ENCODE assay signal across 9 cellular contexts in the genomic region with DNA sequence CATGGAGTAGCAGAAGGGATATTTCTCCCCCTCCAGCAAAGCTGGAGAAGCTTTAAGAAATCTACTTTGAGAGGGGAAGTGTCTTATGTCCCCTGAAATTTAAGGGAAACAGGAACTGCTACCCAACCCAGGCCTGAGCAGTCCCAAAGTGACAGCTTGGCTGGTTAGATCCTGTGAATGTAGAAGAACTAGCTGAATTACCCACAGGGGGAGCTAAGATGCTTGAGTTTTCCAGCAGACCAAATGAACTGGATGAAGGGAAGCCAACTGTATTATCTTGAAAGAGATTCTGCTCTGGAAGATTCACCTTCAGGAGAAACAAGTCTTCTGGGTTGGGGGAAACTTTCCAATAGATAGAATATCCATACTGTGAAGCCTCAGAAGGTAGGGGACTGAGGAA.
DNase-seq lines count a peak whose midpoint lies in the region; ATAC-seq and TF ChIP-seq lines count a peak whose summit lies in the region.
"Had no signal": no experiment of that assay in that cellular context is flagged by ENCODE, and none has a peak within 500 bp of the region (broad histone marks: within the 10 kb centered on the region; RNA-seq: fewer than 3 reads in every experiment).

No MANE protein-coding gene starts in this region.

- CTCF ChIA-PET in HEK293T (lab: Yijun Ruan, JAX) (interaction anchor here (0.6 kb wide), 1 partner anchor 59 kb away, joined by 3 read pairs; no protein-coding TSS in a partner anchor), T-cell (lab: Charles Lee) (no interaction called here)
- CTCF ChIA-PET in activated CD4-positive, alpha-beta T cell treated with anti-CD3 and anti-CD28 coated beads, Interleukin-2, amount 10 ng/mL, durations not matched to agents 7 days and 5 days (lab: Charles Lee), result no interaction called here

- POLR2A ChIA-PET in HEK293T (lab: Yijun Ruan, JAX) (no interaction called here), T-cell (lab: Charles Lee) (no interaction called here)
- POLR2A ChIA-PET in activated CD4-positive, alpha-beta T cell treated with anti-CD3 and anti-CD28 coated beads, Interleukin-2, amount 10 ng/mL, durations not matched to agents 7 days and 5 days (lab: Charles Lee), result no interaction called here

- no peaks in the 10 kb centered on the region for H3K9me3 Mint-ChIP-seq in activated CD4-positive, alpha-beta T cell treated with anti-CD3 and anti-CD28 coated beads, Interleukin-2, amount 10 ng/mL, durations not matched to agents 7 days and 5 days
- H3K9me3 Mint-ChIP-seq in T-cell, result peaks cover 0 to 8% (median 3%) of the 10 kb centered on the region in 3 donors

- intact Hi-C loops in left lung (cut with DNase I), result no loop called here

- no peaks in the 10 kb centered on the region for H3K36me3 Mint-ChIP-seq in activated CD4-positive, alpha-beta T cell treated with anti-CD3 and anti-CD28 coated beads, Interleukin-2, amount 10 ng/mL, durations not matched to agents 7 days and 5 days (ENCODE audit: low read depth)
- H3K36me3 Mint-ChIP-seq in T-cell, result no peaks in the 10 kb centered on the region

- no peaks in the 10 kb centered on the region for H3K27me3 ChIP-seq in kidney epithelial cell (ENCODE audit: control insufficient read depth, insufficient read depth, low read length)
- no peaks in the 10 kb centered on the region for H3K27me3 ChIP-seq in left lung

- H3K9me3 ChIP-seq in left lung, result no peaks in the 10 kb centered on the region

- H3K36me3 ChIP-seq in kidney epithelial cell (ENCODE audit: control insufficient read depth, insufficient read depth, low read length) (no peaks in the 10 kb centered on the region), left lung (no peaks in the 10 kb centered on the region)

- no peaks in the 10 kb centered on the region for H3K4me1 ChIP-seq in left lung

- ATAC-seq in left lung (no peak), T-cell (replicated peaks in 1 of 4) (no peak)

- peak; percentile 11 for DNase-seq in GM04503 (ENCODE audit: low read depth)
- DNase-seq in HEK293T (ENCODE audit: extremely low spot score), result peak; percentile 17
- DNase-seq in SK-N-DZ (ENCODE audit: low spot score), result peak; percentile 58
- no peak for DNase-seq in kidney epithelial cell (ENCODE audit: low read depth)
- DNase-seq in activated CD4-positive, alpha-beta T cell treated with anti-CD3 and anti-CD28 coated beads, Interleukin-2, amount 10 ng/mL, durations not matched to agents 7 days and 5 days, result no peak
- DNase-seq in left lung, result no peak
- no peak for DNase-seq in GM19238 (ENCODE audit: insufficient read length, low spot score)
- no peak for DNase-seq in T-cell
- DNase-seq: cortex of kidney had no signal

- H3K4me3 ChIP-seq in kidney epithelial cell (ENCODE audit: low read depth, low read length) (no peak overlapping the region), left lung (no peak overlapping the region)

- no peaks in the 10 kb centered on the region for H3K27me3 Mint-ChIP-seq in activated CD4-positive, alpha-beta T cell treated with anti-CD3 and anti-CD28 coated beads, Interleukin-2, amount 10 ng/mL, durations not matched to agents 7 days and 5 days
- H3K27me3 Mint-ChIP-seq in T-cell, result peaks cover 0 to 4% of the 10 kb centered on the region in 2 donors

- no peak overlapping the region for H3K4me3 Mint-ChIP-seq in activated CD4-positive, alpha-beta T cell treated with anti-CD3 and anti-CD28 coated beads, Interleukin-2, amount 10 ng/mL, durations not matched to agents 7 days and 5 days
- H3K4me3 Mint-ChIP-seq in T-cell, result no peak overlapping the region

- H3K27ac Mint-ChIP-seq in activated CD4-positive, alpha-beta T cell treated with anti-CD3 and anti-CD28 coated beads, Interleukin-2, amount 10 ng/mL, durations not matched to agents 7 days and 5 days, result no peak overlapping the region
- no peak overlapping the region for H3K27ac Mint-ChIP-seq in T-cell

- H3K4me1 Mint-ChIP-seq in activated CD4-positive, alpha-beta T cell treated with anti-CD3 and anti-CD28 coated beads, Interleukin-2, amount 10 ng/mL, durations not matched to agents 7 days and 5 days, result no peaks in the 10 kb centered on the region
- no peaks in the 10 kb centered on the region for H3K4me1 Mint-ChIP-seq in T-cell

- H3K27ac ChIP-seq in left lung, result no peak overlapping the region

- TF ChIP-seq CTCF in kidney epithelial cell (IDR thresholded peaks at IDR 0.05; ENCODE audit: insufficient read depth, low read length, poor library complexity, severe bottlenecking) (peak; percentile 12), left lung (IDR thresholded peaks at IDR 0.05) (no peak)

TF ChIP-seq in HEK293T, 16 proteins besides CTCF, POLR2A, EP300 and RAD21:
- TF ChIP-seq FOXM1 (IDR thresholded peaks at IDR 0.05; ENCODE audit: borderline replicate concordance) (no peak), L3MBTL2 (conservative IDR thresholded peaks at IDR 0.05) (no peak), SUZ12 (IDR thresholded peaks at IDR 0.05) (no peak), ARNT (IDR thresholded peaks at IDR 0.05) (no peak), SP1 (IDR thresholded peaks at IDR 0.05) (no peak), BHLHE40 (IDR thresholded peaks at IDR 0.05; ENCODE audit: borderline replicate concordance) (no peak), FOXK2 (IDR thresholded peaks at IDR 0.05) (no peak), TARDBP (IDR thresholded peaks at IDR 0.05) (no peak)
- TF ChIP-seq, protein P1, sequence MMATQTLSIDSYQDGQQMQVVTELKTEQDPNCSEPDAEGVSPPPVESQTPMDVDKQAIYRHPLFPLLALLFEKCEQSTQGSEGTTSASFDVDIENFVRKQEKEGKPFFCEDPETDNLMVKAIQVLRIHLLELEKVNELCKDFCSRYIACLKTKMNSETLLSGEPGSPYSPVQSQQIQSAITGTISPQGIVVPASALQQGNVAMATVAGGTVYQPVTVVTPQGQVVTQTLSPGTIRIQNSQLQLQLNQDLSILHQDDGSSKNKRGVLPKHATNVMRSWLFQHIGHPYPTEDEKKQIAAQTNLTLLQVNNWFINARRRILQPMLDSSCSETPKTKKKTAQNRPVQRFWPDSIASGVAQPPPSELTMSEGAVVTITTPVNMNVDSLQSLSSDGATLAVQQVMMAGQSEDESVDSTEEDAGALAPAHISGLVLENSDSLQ (IDR thresholded peaks at IDR 0.05), result no peak

Comparison
In these comparisons a context has a peak if more than half of its experiments do, and no peak if none do; other contexts are left out.
1. DNase-seq: peak in GM04503 (single experiment), HEK293T (single experiment) and SK-N-DZ (single experiment); none in kidney epithelial cell (single experiment), activated CD4-positive, alpha-beta T cell treated with anti-CD3 and anti-CD28 coated beads, Interleukin-2, amount 10 ng/mL, durations not matched to agents 7 days and 5 days (single experiment), left lung (0 of 2), GM19238 (single experiment) and T-cell (0 of 34).